Comparison of ENCODE assay signal across 11 cellular contexts in the genomic region with DNA sequence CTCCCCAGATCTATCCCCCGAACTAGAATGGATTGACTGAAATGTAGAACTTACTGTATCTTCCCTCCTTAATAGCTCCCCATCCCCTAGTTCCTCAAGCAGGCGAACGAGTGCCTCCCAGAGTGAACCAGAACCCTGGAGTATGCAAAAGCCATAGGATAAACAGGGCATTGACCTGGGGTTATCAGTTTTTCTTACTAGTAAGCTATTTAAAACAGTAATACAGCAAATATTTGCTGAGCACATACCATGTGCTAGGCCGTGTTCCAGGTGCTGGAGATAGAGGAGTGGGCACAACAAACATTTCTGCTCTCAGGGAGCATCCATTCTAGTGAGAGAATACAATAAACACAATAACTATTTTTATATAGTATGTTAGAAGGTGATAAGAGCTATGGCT. TPM values are rescaled to one million over a fixed set of nuclear protein-coding genes. Genes with fewer than 3 reads are reported as not detected.
A peak's percentile ranks its signal among the peaks of the same experiment; 100 is the strongest.
DNase-seq lines count a peak whose midpoint lies in the region; ATAC-seq, FAIRE-seq and TF ChIP-seq lines count a peak whose summit lies in the region.
"Had no signal": no experiment of that assay in that cellular context is flagged by ENCODE, and none has a peak within 500 bp of the region (broad histone marks: within the 10 kb centered on the region; RNA-seq: fewer than 3 reads in every experiment).

No MANE protein-coding gene starts in this region.

- H3K36me3 ChIP-seq in iPS-20b (ENCODE audit: insufficient read depth, low read depth, low read length) (peaks cover 54% of the 10 kb centered on the region), suprapubic skin (peaks cover 4% of the 10 kb centered on the region)
- H3K36me3 ChIP-seq in effector memory CD4-positive, alpha-beta T cell (ENCODE audit: control insufficient read depth, insufficient read depth, low read length) = peaks cover 11% of the 10 kb centered on the region

- ATAC-seq in A549 (no peak), WTC11 (no peak)

- no peak for TF ChIP-seq POLR2A in A549 (IDR thresholded peaks at IDR 0.05; ENCODE audit: low read length)
- no peak for TF ChIP-seq POLR2A in suprapubic skin (IDR thresholded peaks at IDR 0.05)

- in situ Hi-C loops in G401 (cut with HindIII; ENCODE audit: low sequenced_read_pairs) = no loop called here

- H3K4me3 ChIP-seq in A549 = no peak overlapping the region
- peak overlapping the region; percentile 96; the same call in 1 of the 2 replicates for H3K4me3 ChIP-seq in GM08714 (ENCODE audit: low read length)
- peak overlapping the region; percentile 100 for H3K4me3 ChIP-seq in iPS-20b (ENCODE audit: low read length)
- H3K4me3 ChIP-seq in effector memory CD4-positive, alpha-beta T cell (ENCODE audit: insufficient read depth, low read depth, low read length, poor library complexity, severe bottlenecking) = no peak overlapping the region
- no peak overlapping the region for H3K4me3 ChIP-seq in suprapubic skin

- WGBS in A549 (ENCODE audit: missing lambda C conversion rate) = 87% methylated on average over 4 of the region's 4 CpGs
- 89% methylated on average over 4 of the region's 4 CpGs for WGBS in suprapubic skin

- H3K9ac ChIP-seq in iPS-20b (ENCODE audit: low read depth, low read length) = peak overlapping the region; percentile 46; the same call in 1 of the 2 replicates

- peak overlapping the region; percentile 81 for H3K4me2 ChIP-seq in A549

- TF ChIP-seq EP300 in A549 (IDR thresholded peaks at IDR 0.05) (no peak), suprapubic skin (IDR thresholded peaks at IDR 0.05) (no peak)

- H3K27ac ChIP-seq in A549 (no peak overlapping the region), iPS-20b (ENCODE audit: low read length) (no peak overlapping the region), suprapubic skin (no peak overlapping the region)
- no peak overlapping the region for H3K27ac ChIP-seq in effector memory CD4-positive, alpha-beta T cell (ENCODE audit: insufficient read depth, low read length, poor library complexity, severe bottlenecking)

- no peaks in the 10 kb centered on the region for H3K9me3 Mint-ChIP-seq in WTC11

- no peaks in the 10 kb centered on the region for H3K27me3 Mint-ChIP-seq in WTC11 (ENCODE audit: low read depth)

- TF ChIP-seq RAD21 in A549 (conservative IDR thresholded peaks at IDR 0.05 in 1 of 2, IDR thresholded peaks at IDR 0.05 in 1 of 2) = no peak

- H3K36me3 Mint-ChIP-seq in WTC11 = peaks cover 31% of the 10 kb centered on the region

- H3K27ac Mint-ChIP-seq in WTC11 = peak overlapping the region; percentile 6; the same call in 1 of the 2 replicates

- TF ChIP-seq CTCF in A549 (IDR thresholded peaks at IDR 0.05) (no peak), WTC11 (IDR thresholded peaks at IDR 0.05) (no peak), suprapubic skin (IDR thresholded peaks at IDR 0.05) (no peak)

- H3K4me1 ChIP-seq in A549 = peaks cover 7% of the 10 kb centered on the region; the same call in 1 of the 3 replicates
- peaks cover 6% of the 10 kb centered on the region; the same call in 1 of the 2 replicates for H3K4me1 ChIP-seq in iPS-20b (ENCODE audit: insufficient read depth, low read length)
- H3K4me1 ChIP-seq in effector memory CD4-positive, alpha-beta T cell (ENCODE audit: control insufficient read depth, insufficient read depth, low read length, poor library complexity, severe bottlenecking) = peaks cover 13% of the 10 kb centered on the region
- peaks cover 39% of the 10 kb centered on the region for H3K4me1 ChIP-seq in suprapubic skin

- DNase-seq in A549 (ENCODE audit: low read depth in 1 of 2, low spot score in 1 of 2) = no peak
- no peak for DNase-seq in WTC11 (ENCODE audit: low spot score)
- DNase-seq in effector memory CD4-positive, alpha-beta T cell = no peak
- no peak for DNase-seq in G401 (ENCODE audit: low spot score)
- no peak for DNase-seq in C1 segment of cervical spinal cord (lab: John Stamatoyannopoulos, UW)
- DNase-seq in suprapubic skin (ENCODE audit: low spot score in 2 of 2) = no peak
- DNase-seq: amygdala, kidney glomerular epithelial cell, NCI-H524 treated with DMSO at 0.1 percent for 48 hours had no signal

- peak overlapping the region; percentile 28 for H3K4me3 Mint-ChIP-seq in WTC11

- H3K4me1 Mint-ChIP-seq in WTC11 = peaks cover 13% of the 10 kb centered on the region

- H3K9me3 ChIP-seq in A549 = no peaks in the 10 kb centered on the region
- H3K9me3 ChIP-seq in iPS-20b (ENCODE audit: insufficient read depth, low read depth, low read length) = no peaks in the 10 kb centered on the region
- no peaks in the 10 kb centered on the region for H3K9me3 ChIP-seq in effector memory CD4-positive, alpha-beta T cell (ENCODE audit: control insufficient read depth, low read length)
- no peaks in the 10 kb centered on the region for H3K9me3 ChIP-seq in suprapubic skin

- POLR2A ChIA-PET in A549 (lab: Yijun Ruan, JAX) (no interaction called here), WTC11 (lab: Charles Lee) (no interaction called here)

- CTCF ChIA-PET in A549 (lab: Yijun Ruan, JAX) (interaction anchor here (1.5 to 2.9 kb wide), 2 partner anchors 25 to 88 kb away, joined by 3 to 10 read pairs; a partner anchor contains a TSS), WTC11 (lab: Charles Lee) (interaction anchor here (4.0 kb wide), 1 partner anchor 74 kb away, joined by 58 read pairs; no protein-coding TSS in a partner anchor)

- no peak for FAIRE-seq in A549 (lab: Jason Lieb, UNC)

- H3K27me3 ChIP-seq in iPS-20b (ENCODE audit: insufficient read depth, low read length) (no peaks in the 10 kb centered on the region), suprapubic skin (no peaks in the 10 kb centered on the region)
- H3K27me3 ChIP-seq in effector memory CD4-positive, alpha-beta T cell (replicated peaks; ENCODE audit: control insufficient read depth, insufficient read depth, low read length, poor library complexity, severe bottlenecking) = no peaks in the 10 kb centered on the region

TF ChIP-seq in A549, 52 proteins besides CTCF, POLR2A, EP300 and RAD21 (continues in another document):
- TF ChIP-seq TFCP2L1 (CRISPR knock-in tag; IDR thresholded peaks at IDR 0.05) (no peak), JUNB (IDR thresholded peaks at IDR 0.05) (no peak), SREBF2 (IDR thresholded peaks at IDR 0.05) (no peak), HOXB13 (CRISPR knock-in tag; IDR thresholded peaks at IDR 0.05; ENCODE audit: low read depth) (no peak), EHMT2 (IDR thresholded peaks at IDR 0.05; ENCODE audit: low read depth) (no peak), EHF (CRISPR knock-in tag; IDR thresholded peaks at IDR 0.05) (no peak), CEBPB (IDR thresholded peaks at IDR 0.05) (no peak), POLR2AphosphoS2 (conservative IDR thresholded peaks at IDR 0.05; ENCODE audit: low read length) (no peak), NR3C1 (IDR thresholded peaks at IDR 0.05) (no peak)
- TF ChIP-seq, protein P1, sequence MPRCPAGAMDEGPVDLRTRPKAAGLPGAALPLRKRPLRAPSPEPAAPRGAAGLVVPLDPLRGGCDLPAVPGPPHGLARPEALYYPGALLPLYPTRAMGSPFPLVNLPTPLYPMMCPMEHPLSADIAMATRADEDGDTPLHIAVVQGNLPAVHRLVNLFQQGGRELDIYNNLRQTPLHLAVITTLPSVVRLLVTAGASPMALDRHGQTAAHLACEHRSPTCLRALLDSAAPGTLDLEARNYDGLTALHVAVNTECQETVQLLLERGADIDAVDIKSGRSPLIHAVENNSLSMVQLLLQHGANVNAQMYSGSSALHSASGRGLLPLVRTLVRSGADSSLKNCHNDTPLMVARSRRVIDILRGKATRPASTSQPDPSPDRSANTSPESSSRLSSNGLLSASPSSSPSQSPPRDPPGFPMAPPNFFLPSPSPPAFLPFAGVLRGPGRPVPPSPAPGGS (IDR thresholded peaks at IDR 0.05) = no peak

RNA-seq across cellular contexts. Expression of a gene that starts 1.8 kb away (rescaled TPM):
- polyA plus RNA-seq in A549 (2011; rRNA removed) (13.7 and 23.4 TPM in 2 replicates), A549 (2017; fragmentation: RNase III; extraction: RNeasy Plus Mini Kit Qiagen cat#74134 plus additional on column Dnase treatment) (11.4 to 12.4 TPM (median 12.4 TPM) in 3 replicates)
- polyA plus RNA-seq in A549 (2012; cell fraction: cytosol; rRNA removed) = 14.1 and 15.8 TPM in 2 replicates
- polyA plus RNA-seq in A549 (2012; cell fraction: nucleus; rRNA removed) = 9.3 and 13.8 TPM in 2 replicates
- polyA minus RNA-seq in A549 (2011; rRNA and poly(A)+ RNA removed) = 24.2 and 24.5 TPM in 2 replicates
- total RNA-seq in WTC11 (2021) (64.2 to 68.0 TPM (median 66.4 TPM) in 3 replicates), suprapubic skin (10 to 100 TPM; 10.7 to 20.8 (median 13.5) TPM)
- 35.6 and 68.8 TPM in 2 replicates for total RNA-seq in G401 (2014; rRNA removed; shearing (Covaris generic))

RNA-seq across cellular contexts. Expression of a gene that starts 2.0 kb away (rescaled TPM):
- 5.4 and 6.8 TPM in 2 replicates for polyA plus RNA-seq in A549 (2011; rRNA removed)
- 0.41 and 0.51 TPM in 2 replicates for polyA plus RNA-seq in A549 (2012; cell fraction: cytosol; rRNA removed)
- 0.50 and 0.95 TPM in 2 replicates for polyA plus RNA-seq in A549 (2012; cell fraction: nucleus; rRNA removed)
- 2.6 to 3.6 TPM (median 2.9 TPM) in 3 replicates for polyA plus RNA-seq in A549 (2017; fragmentation: RNase III; extraction: RNeasy Plus Mini Kit Qiagen cat#74134 plus additional on column Dnase treatment)
- polyA minus RNA-seq in A549 (2011; rRNA and poly(A)+ RNA removed) = 5.7 and 6.7 TPM in 2 replicates
- 4.3 to 5.6 TPM (median 4.9 TPM) in 3 replicates for total RNA-seq in WTC11 (2021)
- 2.8 and 14.2 TPM in 2 replicates for total RNA-seq in G401 (2014; rRNA removed; shearing (Covaris generic))
- 10 to 100 TPM in 3 of 4 donors, 1 to 10 TPM in 1; 9.5 to 17.1 (median 11.1) TPM for total RNA-seq in suprapubic skin

Comparison
In these comparisons a context has a peak if more than half of its experiments do, and no peak if none do; other contexts are left out.
1. H3K4me3 ChIP-seq: peak in GM08714 (single experiment) and iPS-20b (single experiment); none in A549 (single experiment), effector memory CD4-positive, alpha-beta T cell (single experiment) and suprapubic skin (single experiment).